16 cellular contexts compared by ENCODE assay signal in the genomic region with DNA sequence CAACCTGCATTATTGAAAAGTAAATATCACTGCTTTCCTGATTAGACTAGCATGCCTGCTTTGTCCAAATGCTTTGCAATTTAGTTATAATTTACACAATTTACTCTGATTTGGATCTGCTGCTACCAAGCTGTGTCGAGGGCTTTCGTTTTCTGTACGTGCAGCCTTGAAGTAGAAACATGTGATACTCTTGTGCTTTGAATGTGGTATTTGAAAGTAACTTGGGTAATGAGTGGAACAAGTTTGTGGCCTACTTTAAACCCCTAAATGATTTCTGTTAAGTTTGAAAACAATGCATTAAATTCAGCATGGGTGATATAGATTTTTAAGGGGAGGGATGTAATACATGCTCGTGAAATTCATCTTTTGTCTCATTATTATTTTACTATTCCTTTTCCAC.
A peak's percentile ranks its signal among the peaks of the same experiment; 100 is the strongest.
DNase-seq lines count a peak whose midpoint lies in the region; ATAC-seq and TF ChIP-seq lines count a peak whose summit lies in the region.
"Had no signal": no experiment of that assay in that cellular context is flagged by ENCODE, and none has a peak within 500 bp of the region (broad histone marks: within the 10 kb centered on the region; RNA-seq: fewer than 3 reads in every experiment).

No MANE protein-coding gene starts in this region.

- no peaks in the 10 kb centered on the region for H3K9me3 Mint-ChIP-seq in activated T-helper 2 cell treated with anti-CD3 and anti-CD28 coated beads, Interferon-gamma antibody, Interleukin-2, Interleukin-4, amounts not matched to agents 10 μg/mL and 5 μg/mL and 100 μg/mL, durations not matched to agents 14 hours and 24 hours and 36 hours

- H3K27me3 Mint-ChIP-seq in activated T-helper 2 cell treated with anti-CD3 and anti-CD28 coated beads, Interferon-gamma antibody, Interleukin-2, Interleukin-4, amounts not matched to agents 10 μg/mL and 5 μg/mL and 100 μg/mL, durations not matched to agents 14 hours and 24 hours and 36 hours (ENCODE audit: low read depth): no peaks in the 10 kb centered on the region
- H3K27me3 Mint-ChIP-seq: activated naive CD8-positive, alpha-beta T cell had no signal

- dilution Hi-C loops in mammary epithelial cell (cut with HindIII; ENCODE audit: low sequenced_read_pairs): no loop called here

- H3K9me3 ChIP-seq in mammary epithelial cell (replicated peaks; ENCODE audit: insufficient read depth, low read length) (no peaks in the 10 kb centered on the region), breast epithelium (no peaks in the 10 kb centered on the region)
- H3K9me3 ChIP-seq: stomach had no signal

- TF ChIP-seq CTCF in mammary epithelial cell (conservative IDR thresholded peaks at IDR 0.05 in 1 of 2, IDR thresholded peaks at IDR 0.05 in 1 of 2; ENCODE audit: extremely low read depth in 1 of 2, insufficient read depth in 1 of 2, low read depth in 1 of 2, low read length in 2 of 2): no peak
- TF ChIP-seq CTCF in breast epithelium (IDR thresholded peaks at IDR 0.05): no peak
- no peak for TF ChIP-seq CTCF in GM10266 (IDR thresholded peaks at IDR 0.05; ENCODE audit: control insufficient read depth, insufficient read depth, low read depth, missing control alignments)

- no peak overlapping the region for H3K4me2 ChIP-seq in mammary epithelial cell (ENCODE audit: insufficient read depth, low read depth, low read length)

- no peak for TF ChIP-seq POLR2A in breast epithelium (IDR thresholded peaks at IDR 0.05)

- in situ Hi-C loops in mammary epithelial cell (cut with MboI; ENCODE audit: low sequenced_read_pairs in 2 of 2): no loop called here

- no TSS peak for BruUV-seq in mammary epithelial cell (replicated peaks; lab: Mats Ljungman, UMichigan)

- no peak overlapping the region for H3K27ac Mint-ChIP-seq in activated T-helper 2 cell treated with anti-CD3 and anti-CD28 coated beads, Interferon-gamma antibody, Interleukin-2, Interleukin-4, amounts not matched to agents 10 μg/mL and 5 μg/mL and 100 μg/mL, durations not matched to agents 14 hours and 24 hours and 36 hours
- H3K27ac Mint-ChIP-seq: activated naive CD8-positive, alpha-beta T cell; CD14-positive monocyte had no signal

- H3K36me3 Mint-ChIP-seq in activated T-helper 2 cell treated with anti-CD3 and anti-CD28 coated beads, Interferon-gamma antibody, Interleukin-2, Interleukin-4, amounts not matched to agents 10 μg/mL and 5 μg/mL and 100 μg/mL, durations not matched to agents 14 hours and 24 hours and 36 hours (ENCODE audit: low read depth): no peaks in the 10 kb centered on the region
- H3K36me3 Mint-ChIP-seq: activated naive CD8-positive, alpha-beta T cell; CD14-positive monocyte had no signal

- no peaks in the 10 kb centered on the region for H4K20me1 ChIP-seq in mammary epithelial cell (ENCODE audit: insufficient read depth, low read length)

- 29% methylated on average over 4 of the region's 4 CpGs for WGBS in mammary epithelial cell (ENCODE audit: low coverage, missing lambda C conversion rate)

- no peak overlapping the region for H3K4me3 Mint-ChIP-seq in activated T-helper 2 cell treated with anti-CD3 and anti-CD28 coated beads, Interferon-gamma antibody, Interleukin-2, Interleukin-4, amounts not matched to agents 10 μg/mL and 5 μg/mL and 100 μg/mL, durations not matched to agents 14 hours and 24 hours and 36 hours (ENCODE audit: low read depth)
- H3K4me3 Mint-ChIP-seq: activated naive CD8-positive, alpha-beta T cell; CD14-positive monocyte had no signal

- no peaks in the 10 kb centered on the region for H3K79me2 ChIP-seq in mammary epithelial cell (ENCODE audit: insufficient read depth, low read length)

- H3K27ac ChIP-seq in mammary epithelial cell (ENCODE audit: insufficient read depth, low read depth, low read length): no peak overlapping the region
- no peak overlapping the region for H3K27ac ChIP-seq in breast epithelium
- H3K27ac ChIP-seq: stomach had no signal

- no peaks in the 10 kb centered on the region for H3K27me3 ChIP-seq in mammary epithelial cell (ENCODE audit: insufficient read depth, low read length)
- H3K27me3 ChIP-seq in breast epithelium: no peaks in the 10 kb centered on the region
- H3K27me3 ChIP-seq: stomach had no signal

- ATAC-seq in HG03280 (IDR thresholded peaks at IDR 0.05; ENCODE audit: unreplicated experiment): peak; percentile 70

- intact Hi-C loops in mammary epithelial cell (cut with micrococcal nuclease): no loop called here
- intact Hi-C loops in breast epithelium (cut with DNase I; ENCODE audit: low total_unique reads): no loop called here
- intact Hi-C loops in activated T-helper 2 cell treated with anti-CD3 and anti-CD28 coated beads, Interferon-gamma antibody, Interleukin-2, Interleukin-4, amounts not matched to agents 10 μg/mL and 5 μg/mL and 100 μg/mL, durations not matched to agents 14 hours and 24 hours and 36 hours (cut with micrococcal nuclease): no loop called here

- no peak overlapping the region for H3K4me3 ChIP-seq in mammary epithelial cell (replicated peaks in 1 of 3; ENCODE audit: insufficient read depth in 1 of 3, low read depth in 2 of 3, low read length in 3 of 3)
- H3K4me3 ChIP-seq in breast epithelium: no peak overlapping the region
- H3K4me3 ChIP-seq: stomach had no signal

- no peaks in the 10 kb centered on the region for H3K4me1 ChIP-seq in mammary epithelial cell (ENCODE audit: insufficient read depth, low read length)
- H3K4me1 ChIP-seq in breast epithelium: no peaks in the 10 kb centered on the region
- H3K4me1 ChIP-seq: stomach had no signal

- no peaks in the 10 kb centered on the region for H3K4me1 Mint-ChIP-seq in activated T-helper 2 cell treated with anti-CD3 and anti-CD28 coated beads, Interferon-gamma antibody, Interleukin-2, Interleukin-4, amounts not matched to agents 10 μg/mL and 5 μg/mL and 100 μg/mL, durations not matched to agents 14 hours and 24 hours and 36 hours (ENCODE audit: low read depth)
- H3K4me1 Mint-ChIP-seq: CD14-positive monocyte had no signal

- CTCF ChIA-PET in mammary epithelial cell (lab: Charles Lee; ENCODE audit: low non-redundant PET): no interaction called here

- DNase-seq in mammary epithelial cell (no peak), breast epithelium (ENCODE audit: low spot score in 2 of 2) (no peak), dedifferentiated amniotic fluid mesenchymal stem cell (ENCODE audit: extremely low spot score) (peak; percentile 17), glomerular visceral epithelial cell (ENCODE audit: extremely low spot score) (no peak), NCI-H2227 (lab: John Stamatoyannopoulos, UW; ENCODE audit: unreplicated experiment) (no peak), GM10266 (ENCODE audit: extremely low spot score) (no peak)
- DNase-seq in activated T-helper 2 cell treated with anti-CD3 and anti-CD28 coated beads, Interferon-gamma antibody, Interleukin-2, Interleukin-4, amounts not matched to agents 10 μg/mL and 5 μg/mL and 100 μg/mL, durations not matched to agents 14 hours and 24 hours and 36 hours (ENCODE audit: low spot score): no peak
- DNase-seq: DMS79 treated with DMSO at 0.1 percent for 48 hours; effector CD8-positive, alpha-beta T cell; foreskin fibroblast; NK-92 treated with Interleukin-12 subunit alpha and Interleukin-12 subunit beta, amount 100 ng/mL, for 24 hours; Right ventricle myocardium superior; stomach had no signal

- no peak overlapping the region for H3K9ac ChIP-seq in mammary epithelial cell (ENCODE audit: insufficient read depth, low read length)

- H3K36me3 ChIP-seq in mammary epithelial cell (ENCODE audit: insufficient read depth, low read length) (no peaks in the 10 kb centered on the region), breast epithelium (no peaks in the 10 kb centered on the region)
- H3K36me3 ChIP-seq: stomach had no signal

- H2AFZ ChIP-seq in mammary epithelial cell (ENCODE audit: low read depth, low read length): peak overlapping the region; percentile 27
